In the genomic region with DNA sequence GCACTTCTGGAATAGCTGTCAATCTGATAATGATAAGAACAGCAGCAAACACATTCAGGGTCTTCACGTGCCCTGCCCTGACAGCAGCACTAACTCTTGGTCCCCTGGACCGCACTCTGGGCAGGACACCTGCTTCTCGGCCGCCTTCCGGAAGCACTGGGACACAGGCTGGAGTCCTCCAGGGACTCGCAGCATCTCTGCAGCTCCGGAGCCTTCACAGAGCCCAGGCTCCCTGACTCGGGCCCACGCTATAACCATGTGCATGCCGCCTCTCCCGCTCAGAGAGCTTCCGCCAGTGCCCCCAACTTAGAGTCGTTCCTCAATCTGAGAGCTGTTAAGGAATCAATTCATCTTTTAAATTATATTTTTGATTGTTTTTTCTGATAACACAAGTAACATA, we compare ENCODE assay signal across 23 cellular contexts.
A peak's percentile ranks its signal among the peaks of the same experiment; 100 is the strongest.
DNase-seq lines count a peak whose midpoint lies in the region; ATAC-seq, FAIRE-seq and TF ChIP-seq lines count a peak whose summit lies in the region.
"Had no signal": no experiment of that assay in that cellular context is flagged by ENCODE, and none has a peak within 500 bp of the region (broad histone marks: within the 10 kb centered on the region; RNA-seq: fewer than 3 reads in every experiment).

No MANE protein-coding gene starts in this region.

- peak overlapping the region; percentile 81 for H3K18ac ChIP-seq in neuronal stem cell (ENCODE audit: low read length)

- H3K23ac ChIP-seq in neuronal stem cell (ENCODE audit: low read depth, low read length, poor library complexity) = no peak overlapping the region

- no peak overlapping the region for H2BK12ac ChIP-seq in neuronal stem cell (ENCODE audit: low read length)

- H2AK5ac ChIP-seq in neuronal stem cell (ENCODE audit: low read depth, low read length) = peak overlapping the region; percentile 42

- no peak overlapping the region for H4K91ac ChIP-seq in neuronal stem cell (ENCODE audit: low read depth, low read length, poor library complexity)

- no peaks in the 10 kb centered on the region for H3K79me1 ChIP-seq in neuronal stem cell (ENCODE audit: low read depth, low read length)

- no peak overlapping the region for H2BK15ac ChIP-seq in neuronal stem cell (ENCODE audit: low read length)

- H3K4me2 ChIP-seq in neuronal stem cell (ENCODE audit: insufficient read depth, low read length, poor library complexity, severe bottlenecking) = no peak overlapping the region
- H3K4me2 ChIP-seq: A549 had no signal

- H3K9me3 ChIP-seq in heart right ventricle (no peaks in the 10 kb centered on the region), kidney (ENCODE audit: control insufficient read depth in 1 of 2, low read length in 2 of 2) (no peaks in the 10 kb centered on the region), neuronal stem cell (replicated peaks in 1 of 2; ENCODE audit: control insufficient read depth in 2 of 2, insufficient read depth in 1 of 2, low read depth in 1 of 2, low read length in 2 of 2) (peaks cover 0 to 4% of the 10 kb centered on the region in 2 donors)
- H3K9me3 ChIP-seq: A549; BLaER1 treated with 17β-estradiol and CSF1 and Interleukin-3, amounts not matched to agents 10 nM and 100 nM; Caco-2 had no signal

- no peak overlapping the region for H3K14ac ChIP-seq in neuronal stem cell (ENCODE audit: low read length)

- H4K8ac ChIP-seq in neuronal stem cell (ENCODE audit: low read depth, low read length) = no peak overlapping the region

- ATAC-seq in Right ventricle myocardium inferior = no peak
- no peak for ATAC-seq in heart right ventricle
- no peak for ATAC-seq in GM18909 (IDR thresholded peaks at IDR 0.05; ENCODE audit: poor library complexity, unreplicated experiment)
- ATAC-seq in GM21528 (IDR thresholded peaks at IDR 0.05; ENCODE audit: low FRiP score, unreplicated experiment) = no peak
- ATAC-seq: A549; CD8-positive, alpha-beta T cell; GM12878 had no signal

- DNase-seq in Right ventricle myocardium inferior (ENCODE audit: missing footprints) = peak; percentile 17
- no peak for DNase-seq in heart right ventricle
- DNase-seq in kidney = peak; percentile 41
- no peak for DNase-seq in neuronal stem cell (ENCODE audit: low spot score)
- DNase-seq: AML-193; Caco-2; Calu3; CD4-positive, alpha-beta T cell; CD8-positive, alpha-beta T cell; DND-41; EL; GDM1 had no signal

- TF ChIP-seq CTCF in heart right ventricle (IDR thresholded peaks at IDR 0.05) = no peak
- no peak for TF ChIP-seq CTCF in kidney (IDR thresholded peaks at IDR 0.05; ENCODE audit: borderline replicate concordance, extremely low read depth, insufficient read depth)

- FAIRE-seq in kidney (lab: Jason Lieb, UNC) = no peak
- FAIRE-seq: A549, D721Med, GM12878, GM12892, GM18507, GM19239 had no signal

- no peak overlapping the region for H3K9ac ChIP-seq in kidney (ENCODE audit: low read length in 2 of 2)
- H3K9ac ChIP-seq in neuronal stem cell (ENCODE audit: low read depth, low read length, poor library complexity) = no peak overlapping the region
- H3K9ac ChIP-seq: BLaER1 treated with 17β-estradiol and CSF1 and Interleukin-3, amounts not matched to agents 10 nM and 100 nM had no signal

- H2BK5ac ChIP-seq in neuronal stem cell (ENCODE audit: low read length) = no peak overlapping the region

- H3K36me3 ChIP-seq in heart right ventricle (no peaks in the 10 kb centered on the region), kidney (ENCODE audit: control insufficient read depth in 1 of 2, insufficient read depth in 2 of 2, low read length in 2 of 2) (no peaks in the 10 kb centered on the region), neuronal stem cell (replicated peaks in 1 of 2; ENCODE audit: control insufficient read depth in 2 of 2, insufficient read depth in 2 of 2, low read length in 2 of 2) (no peaks in the 10 kb centered on the region)
- H3K36me3 ChIP-seq: BLaER1 treated with 17β-estradiol and CSF1 and Interleukin-3, amounts not matched to agents 10 nM and 100 nM had no signal

- H3K4ac ChIP-seq in neuronal stem cell (ENCODE audit: low read length) = no peak overlapping the region

- peak overlapping the region; percentile 30 for H2BK120ac ChIP-seq in neuronal stem cell (ENCODE audit: low read depth, low read length)

- H3K27ac ChIP-seq in heart right ventricle (no peak overlapping the region), kidney (ENCODE audit: low read depth in 2 of 2, low read length in 2 of 2) (no peak overlapping the region), neuronal stem cell (replicated peaks; ENCODE audit: low read length) (no peak overlapping the region)
- H3K27ac ChIP-seq: 22Rv1; A549; BLaER1 treated with 17β-estradiol and CSF1 and Interleukin-3, amounts not matched to agents 10 nM and 100 nM; C4-2B had no signal

- 77 to 83% methylated on average over 13 of the region's 13 CpGs for WGBS in heart right ventricle, 2 donors
- whole genome bisulfite sequencing in neuronal stem cell (ENCODE audit: extremely low coverage in 2 of 2, insufficient read length in 2 of 2, insufficient replicate concordance in 1 of 2), 2 donors = no CpG with 5 or more reads among the region's 13 CpGs

- intact Hi-C loops in Right ventricle myocardium inferior (cut with DNase I) = no loop called here
- intact Hi-C loops in heart right ventricle (cut with DNase I) = no loop called here
- intact Hi-C loops in kidney (cut with DNase I) = no loop called here

- H3K27me3 ChIP-seq in heart right ventricle = peaks cover 0 to 53% (median 26%) of the 10 kb centered on the region in 7 donors
- H3K27me3 ChIP-seq in neuronal stem cell (ENCODE audit: control insufficient read depth in 3 of 3, insufficient read depth in 3 of 3, low read depth in 1 of 3, low read length in 3 of 3) = no peaks in the 10 kb centered on the region
- H3K27me3 ChIP-seq: BLaER1 treated with 17β-estradiol and CSF1 and Interleukin-3, amounts not matched to agents 10 nM and 100 nM had no signal

- no peak overlapping the region for H2AFZ ChIP-seq in neuronal stem cell (ENCODE audit: low read length)

- no peaks in the 10 kb centered on the region for H3K4me1 ChIP-seq in heart right ventricle
- no peaks in the 10 kb centered on the region for H3K4me1 ChIP-seq in kidney (ENCODE audit: control insufficient read depth in 1 of 2, insufficient read depth in 1 of 2, low read depth in 1 of 2, low read length in 2 of 2)
- H3K4me1 ChIP-seq in neuronal stem cell (ENCODE audit: control insufficient read depth in 2 of 2, insufficient read depth in 1 of 2, low read depth in 1 of 2, low read length in 2 of 2) = peaks cover 0 to 14% of the 10 kb centered on the region in 2 donors
- H3K4me1 ChIP-seq: A549, Caco-2 had no signal

- H3K4me3 ChIP-seq in heart right ventricle (no peak overlapping the region), kidney (ENCODE audit: low read length in 2 of 2) (no peak overlapping the region), neuronal stem cell (ENCODE audit: low read length in 2 of 2) (no peak overlapping the region)
- H3K4me3 ChIP-seq: A549; BLaER1 treated with 17β-estradiol and CSF1 and Interleukin-3, amounts not matched to agents 10 nM and 100 nM; GM12878 had no signal

Comparison
In these comparisons a context has a peak if more than half of its experiments do, and no peak if none do; other contexts are left out.
1. DNase-seq: peak in Right ventricle myocardium inferior (single experiment) and kidney (single experiment); none in heart right ventricle (0 of 2) and neuronal stem cell (single experiment).